In the genomic region with DNA sequence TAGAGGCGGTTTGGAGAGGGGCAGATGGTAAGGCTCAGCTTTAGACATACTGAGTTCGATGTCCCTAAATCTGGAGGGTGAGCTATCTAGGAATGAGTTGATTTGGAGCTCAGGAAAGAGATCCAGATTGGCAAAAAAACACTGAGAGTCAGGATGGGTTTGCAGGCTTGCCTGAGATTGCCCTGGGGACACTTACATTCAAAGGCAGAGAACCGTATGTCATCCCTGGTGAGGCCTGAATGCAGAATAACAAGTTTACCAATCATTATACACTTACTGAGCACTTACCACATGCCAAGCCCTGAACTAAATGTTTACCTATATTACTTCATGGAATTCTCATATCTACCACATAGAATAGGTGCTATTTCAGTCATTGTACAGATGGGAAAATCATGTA, we compare ENCODE assay signal across 2 cellular contexts.
TF ChIP-seq lines count a peak whose summit lies in the region.

No MANE protein-coding gene starts in this region.

TF ChIP-seq in K562, 482 proteins besides CTCF, POLR2A, EP300 and RAD21:
- TF ChIP-seq ZNF134 (CRISPR knock-in tag; conservative IDR thresholded peaks at IDR 0.05) (no peak), CBX8 (IDR thresholded peaks at IDR 0.05; ENCODE audit: borderline replicate concordance, extremely low read depth, low read depth, low read length, poor library complexity, severe bottlenecking) (no peak), PURB (CRISPR knock-in tag; IDR thresholded peaks at IDR 0.05; ENCODE audit: low read depth) (no peak), SMAD2 (IDR thresholded peaks at IDR 0.05; ENCODE audit: low read depth, low read length) (no peak), RBM25 (IDR thresholded peaks at IDR 0.05; ENCODE audit: low read depth, low read length, severe bottlenecking) (no peak), ZNF764 (CRISPR knock-in tag; IDR thresholded peaks at IDR 0.05; ENCODE audit: low read depth) (no peak), YBX1 (IDR thresholded peaks at IDR 0.05) (no peak), SUPT5H (IDR thresholded peaks at IDR 0.05) (no peak), KDM1A (IDR thresholded peaks at IDR 0.05) (no peak), ELF1 (tag; IDR thresholded peaks at IDR 0.05) (no peak), HDAC3 (IDR thresholded peaks at IDR 0.05; ENCODE audit: borderline replicate concordance, partially characterized antibody) (no peak), HOXB6 (CRISPR knock-in tag; IDR thresholded peaks at IDR 0.05; ENCODE audit: borderline replicate concordance) (no peak), ZEB2 (IDR thresholded peaks at IDR 0.05) (no peak)
- TF ChIP-seq, protein P1, sequence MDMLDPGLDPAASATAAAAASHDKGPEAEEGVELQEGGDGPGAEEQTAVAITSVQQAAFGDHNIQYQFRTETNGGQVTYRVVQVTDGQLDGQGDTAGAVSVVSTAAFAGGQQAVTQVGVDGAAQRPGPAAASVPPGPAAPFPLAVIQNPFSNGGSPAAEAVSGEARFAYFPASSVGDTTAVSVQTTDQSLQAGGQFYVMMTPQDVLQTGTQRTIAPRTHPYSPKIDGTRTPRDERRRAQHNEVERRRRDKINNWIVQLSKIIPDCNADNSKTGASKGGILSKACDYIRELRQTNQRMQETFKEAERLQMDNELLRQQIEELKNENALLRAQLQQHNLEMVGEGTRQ (CRISPR knock-in tag; IDR thresholded peaks at IDR 0.05): no peak
- TF ChIP-seq, protein P2, sequence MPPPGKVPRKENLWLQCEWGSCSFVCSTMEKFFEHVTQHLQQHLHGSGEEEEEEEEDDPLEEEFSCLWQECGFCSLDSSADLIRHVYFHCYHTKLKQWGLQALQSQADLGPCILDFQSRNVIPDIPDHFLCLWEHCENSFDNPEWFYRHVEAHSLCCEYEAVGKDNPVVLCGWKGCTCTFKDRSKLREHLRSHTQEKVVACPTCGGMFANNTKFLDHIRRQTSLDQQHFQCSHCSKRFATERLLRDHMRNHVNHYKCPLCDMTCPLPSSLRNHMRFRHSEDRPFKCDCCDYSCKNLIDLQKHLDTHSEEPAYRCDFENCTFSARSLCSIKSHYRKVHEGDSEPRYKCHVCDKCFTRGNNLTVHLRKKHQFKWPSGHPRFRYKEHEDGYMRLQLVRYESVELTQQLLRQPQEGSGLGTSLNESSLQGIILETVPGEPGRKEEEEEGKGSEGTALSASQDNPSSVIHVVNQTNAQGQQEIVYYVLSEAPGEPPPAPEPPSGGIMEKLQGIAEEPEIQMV (tag; conservative IDR thresholded peaks at IDR 0.05; ENCODE audit: low read depth): no peak
- TF ChIP-seq, protein P3, sequence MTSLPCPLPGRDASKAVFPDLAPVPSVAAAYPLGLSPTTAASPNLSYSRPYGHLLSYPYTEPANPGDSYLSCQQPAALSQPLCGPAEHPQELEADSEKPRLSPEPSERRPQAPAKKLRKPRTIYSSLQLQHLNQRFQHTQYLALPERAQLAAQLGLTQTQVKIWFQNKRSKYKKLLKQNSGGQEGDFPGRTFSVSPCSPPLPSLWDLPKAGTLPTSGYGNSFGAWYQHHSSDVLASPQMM (CRISPR knock-in tag; IDR thresholded peaks at IDR 0.05): no peak
- TF ChIP-seq, protein P4, sequence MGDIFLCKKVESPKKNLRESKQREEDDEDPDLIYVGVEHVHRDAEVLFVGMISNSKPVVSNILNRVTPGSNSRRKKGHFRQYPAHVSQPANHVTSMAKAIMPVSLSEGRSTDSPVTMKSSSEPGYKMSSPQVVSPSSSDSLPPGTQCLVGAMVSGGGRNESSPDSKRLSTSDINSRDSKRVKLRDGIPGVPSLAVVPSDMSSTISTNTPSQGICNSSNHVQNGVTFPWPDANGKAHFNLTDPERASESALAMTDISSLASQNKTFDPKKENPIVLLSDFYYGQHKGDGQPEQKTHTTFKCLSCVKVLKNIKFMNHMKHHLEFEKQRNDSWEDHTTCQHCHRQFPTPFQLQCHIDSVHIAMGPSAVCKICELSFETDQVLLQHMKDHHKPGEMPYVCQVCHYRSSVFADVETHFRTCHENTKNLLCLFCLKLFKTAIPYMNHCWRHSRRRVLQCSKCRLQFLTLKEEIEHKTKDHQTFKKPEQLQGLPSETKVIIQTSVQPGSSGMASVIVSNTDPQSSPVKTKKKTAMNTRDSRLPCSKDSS (IDR thresholded peaks at IDR 0.05; ENCODE audit: low read depth, partially characterized antibody): no peak

TF ChIP-seq in HEK293T, 16 proteins besides CTCF, POLR2A, EP300 and RAD21:
- TF ChIP-seq ARNT (IDR thresholded peaks at IDR 0.05) (no peak), NFRKB (IDR thresholded peaks at IDR 0.05) (no peak), FOXM1 (IDR thresholded peaks at IDR 0.05; ENCODE audit: borderline replicate concordance) (no peak)
- TF ChIP-seq, protein P5, sequence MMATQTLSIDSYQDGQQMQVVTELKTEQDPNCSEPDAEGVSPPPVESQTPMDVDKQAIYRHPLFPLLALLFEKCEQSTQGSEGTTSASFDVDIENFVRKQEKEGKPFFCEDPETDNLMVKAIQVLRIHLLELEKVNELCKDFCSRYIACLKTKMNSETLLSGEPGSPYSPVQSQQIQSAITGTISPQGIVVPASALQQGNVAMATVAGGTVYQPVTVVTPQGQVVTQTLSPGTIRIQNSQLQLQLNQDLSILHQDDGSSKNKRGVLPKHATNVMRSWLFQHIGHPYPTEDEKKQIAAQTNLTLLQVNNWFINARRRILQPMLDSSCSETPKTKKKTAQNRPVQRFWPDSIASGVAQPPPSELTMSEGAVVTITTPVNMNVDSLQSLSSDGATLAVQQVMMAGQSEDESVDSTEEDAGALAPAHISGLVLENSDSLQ (IDR thresholded peaks at IDR 0.05): no peak
